Comparison of ENCODE assay signal across 22 cellular contexts in the genomic region with DNA sequence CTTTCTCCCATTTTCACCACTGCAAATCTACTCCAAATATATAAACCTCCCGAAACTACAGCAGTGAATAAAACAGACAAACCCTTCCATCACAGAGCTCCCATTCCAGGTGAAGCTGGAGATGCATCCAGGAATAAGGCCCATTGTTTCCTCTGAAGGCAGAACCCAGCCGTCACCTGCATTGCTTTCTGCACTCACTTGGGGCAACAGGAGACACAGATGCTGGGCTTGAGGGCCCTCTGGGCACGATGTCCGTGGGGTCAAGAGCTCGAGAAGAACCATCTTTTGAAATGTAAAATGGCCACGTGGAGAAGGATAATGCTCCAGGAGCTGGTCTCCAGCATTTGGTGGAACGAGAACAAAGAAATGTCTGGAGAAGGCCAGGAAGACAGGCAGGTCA.
A peak's percentile ranks its signal among the peaks of the same experiment; 100 is the strongest.
DNase-seq lines count a peak whose midpoint lies in the region; ATAC-seq and TF ChIP-seq lines count a peak whose summit lies in the region.
"Had no signal": no experiment of that assay in that cellular context is flagged by ENCODE, and none has a peak within 500 bp of the region (broad histone marks: within the 10 kb centered on the region; RNA-seq: fewer than 3 reads in every experiment).

No MANE protein-coding gene starts in this region.

- H3K27me3 Mint-ChIP-seq in neural crest cell (ENCODE audit: low read depth), result no peaks in the 10 kb centered on the region

- H3K36me3 Mint-ChIP-seq in neural crest cell (ENCODE audit: low read depth), result no peaks in the 10 kb centered on the region
- H3K36me3 Mint-ChIP-seq: CD8-positive, alpha-beta T cell had no signal

- no peaks in the 10 kb centered on the region for H3K36me3 ChIP-seq in spleen
- H3K36me3 ChIP-seq: BLaER1 had no signal

- no peak overlapping the region for H3K27ac ChIP-seq in spleen
- H3K27ac ChIP-seq: 22Rv1, BLaER1, C4-2B, GM23248 had no signal

- H3K4me1 ChIP-seq in spleen, result no peaks in the 10 kb centered on the region
- H3K4me1 ChIP-seq: Caco-2 had no signal

- intact Hi-C loops in cardiac septum (cut with DNase I), result no loop called here
- intact Hi-C loops in left ventricle myocardium superior (cut with micrococcal nuclease), result no loop called here
- intact Hi-C loops in spleen (cut with DNase I; ENCODE audit: low total_unique reads), result no loop called here

- peak overlapping the region; percentile 20 for H3K27ac Mint-ChIP-seq in neural crest cell (ENCODE audit: unreplicated experiment)
- H3K27ac Mint-ChIP-seq: B cell; CD4-positive, CD25-positive, alpha-beta regulatory T cell; CD8-positive, alpha-beta T cell had no signal

- no peak overlapping the region for H3K4me3 ChIP-seq in spleen
- H3K4me3 ChIP-seq: BLaER1, GM12878, GM23248 had no signal

- no peak for ATAC-seq in left ventricle myocardium superior
- ATAC-seq: CD8-positive, alpha-beta T cell; GM12878 had no signal

- WGBS in spleen, 5 donors, result 73 to 83% (median 78%) methylated on average over 7 of the region's 7 CpGs

- TF ChIP-seq CTCF in neural crest cell (conservative IDR thresholded peaks at IDR 0.05), result no peak
- TF ChIP-seq CTCF in spleen (IDR thresholded peaks at IDR 0.05 in 8 of 11, conservative IDR thresholded peaks at IDR 0.05 in 3 of 11), result no peak

- H3K4me1 Mint-ChIP-seq in neural crest cell, result peaks cover 14% of the 10 kb centered on the region
- H3K4me1 Mint-ChIP-seq: B cell had no signal

- no peaks in the 10 kb centered on the region for H3K9me3 ChIP-seq in spleen
- H3K9me3 ChIP-seq: BLaER1, Caco-2 had no signal

- DNase-seq in cardiac septum (ENCODE audit: low spot score) (peak; percentile 71), left ventricle myocardium superior (no peak), neural crest cell (ENCODE audit: low read depth, low spot score) (no peak), spleen (peak; percentile 24), NCI-H774 (lab: John Stamatoyannopoulos, UW) (no peak), DMS 273 (lab: John Stamatoyannopoulos, UW; ENCODE audit: unreplicated experiment) (no peak)
- no peak for DNase-seq in activated CD4-positive, alpha-beta T cell treated with anti-CD3 and anti-CD28 coated beads, Interleukin-2, amount 50 U/mL, for 4 hours
- DNase-seq: Caco-2; CD4-positive, CD25-positive, alpha-beta regulatory T cell; CD8-positive, alpha-beta T cell; DMS 273 treated with DMSO at 0.1 percent for 48 hours; DMS79; EL; GDM1; GM23248; H7; HCEC 1CT had no signal

- no peak overlapping the region for H3K4me3 Mint-ChIP-seq in neural crest cell
- H3K4me3 Mint-ChIP-seq: B cell; CD4-positive, CD25-positive, alpha-beta regulatory T cell; CD8-positive, alpha-beta T cell had no signal

- H3K9me3 Mint-ChIP-seq in neural crest cell, result peaks cover 2% of the 10 kb centered on the region
- H3K9me3 Mint-ChIP-seq: CD4-positive, CD25-positive, alpha-beta regulatory T cell; CD8-positive, alpha-beta T cell had no signal

- no peak for TF ChIP-seq POLR2A in spleen (IDR thresholded peaks at IDR 0.05)

- peaks cover 0 to 41% (median 0%) of the 10 kb centered on the region in 7 donors for H3K27me3 ChIP-seq in spleen (replicated peaks in 1 of 7)
- H3K27me3 ChIP-seq: BLaER1 had no signal

Comparison
In these comparisons a context has a peak if more than half of its experiments do, and no peak if none do; other contexts are left out.
1. DNase-seq: peak in cardiac septum (single experiment) and spleen (single experiment); none in left ventricle myocardium superior (single experiment), neural crest cell (single experiment), NCI-H774 (single experiment), activated CD4-positive, alpha-beta T cell treated with anti-CD3 and anti-CD28 coated beads, Interleukin-2, amount 50 U/mL, for 4 hours (0 of 2) and DMS 273 (single experiment).